In the genomic region with DNA sequence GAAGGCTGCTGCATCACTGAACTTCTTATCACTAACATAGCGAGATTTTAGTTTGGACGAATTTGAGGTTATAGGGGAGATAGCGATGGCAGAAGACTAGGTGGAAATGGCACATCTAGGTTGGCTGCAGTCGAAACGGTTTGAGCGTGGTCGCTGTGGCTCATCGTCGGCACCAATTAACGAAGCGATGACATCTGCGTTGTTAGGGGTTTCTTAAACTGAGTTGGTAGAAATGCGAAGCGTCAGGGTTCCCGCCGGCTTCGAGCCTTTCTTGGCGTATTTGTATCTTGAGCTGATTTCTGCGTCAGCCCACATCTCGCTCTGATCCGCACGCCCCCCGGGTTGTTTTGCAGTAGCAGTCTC, we compare ENCODE assay signal across 8 cellular contexts. TPM values are rescaled to one million over a fixed set of nuclear protein-coding genes. Genes with fewer than 3 reads are reported as not detected.
A peak's percentile ranks its signal among the peaks of the same experiment; 100 is the strongest.
DNase-seq lines count a peak whose midpoint lies in the region; ATAC-seq and TF ChIP-seq lines count a peak whose summit lies in the region.

No MANE protein-coding gene starts in this region.

- H3K9me3 Mint-ChIP-seq in activated B cell treated with CpG ODN at 0.5 μM for 24 hours (no peaks in the 10 kb centered on the region), mesothelial cell of epicardium (peaks cover 4% of the 10 kb centered on the region)
- H3K9me3 Mint-ChIP-seq in dendritic cell treated with granulocyte-macrophage colony-stimulating factor and Interleukin-4, amounts not matched to agents 40 ng/mL and 50 ng/mL, for 4 days: no peaks in the 10 kb centered on the region

- ATAC-seq in GM21390 (IDR thresholded peaks at IDR 0.05; ENCODE audit: unreplicated experiment) (peak; percentile 11), activated B cell treated with CpG ODN at 0.5 μM for 24 hours (ENCODE audit: low read depth) (peak; percentile 11)

- peak overlapping the region; percentile 91 for H3K9ac ChIP-seq in HUES48 (ENCODE audit: low read depth, low read length)

- H3K4me3 ChIP-seq in HUES48 (ENCODE audit: low read depth, low read length): peak overlapping the region; percentile 88

- peaks cover 54% of the 10 kb centered on the region for H3K4me1 Mint-ChIP-seq in activated B cell treated with CpG ODN at 0.5 μM for 24 hours
- peaks cover 37% of the 10 kb centered on the region for H3K4me1 Mint-ChIP-seq in dendritic cell treated with granulocyte-macrophage colony-stimulating factor and Interleukin-4, amounts not matched to agents 40 ng/mL and 50 ng/mL, for 4 days (ENCODE audit: low read depth)
- peaks cover 40% of the 10 kb centered on the region for H3K4me1 Mint-ChIP-seq in mesothelial cell of epicardium

- intact Hi-C loops in activated B cell treated with CpG ODN at 0.5 μM for 24 hours (cut with micrococcal nuclease): loop anchor here (1.0 to 5.0 kb wide), 16 partner anchors 67 to 1879 kb away; a partner anchor contains a TSS
- intact Hi-C loops in dendritic cell treated with granulocyte-macrophage colony-stimulating factor and Interleukin-4, amounts not matched to agents 40 ng/mL and 50 ng/mL, for 4 days (cut with micrococcal nuclease): loop anchor here (1.0 to 5.0 kb wide), 6 partner anchors 67 to 1171 kb away; a partner anchor contains a TSS

- no peaks in the 10 kb centered on the region for H3K27me3 Mint-ChIP-seq in activated B cell treated with CpG ODN at 0.5 μM for 24 hours
- no peaks in the 10 kb centered on the region for H3K27me3 Mint-ChIP-seq in dendritic cell treated with granulocyte-macrophage colony-stimulating factor and Interleukin-4, amounts not matched to agents 40 ng/mL and 50 ng/mL, for 4 days
- no peaks in the 10 kb centered on the region for H3K27me3 Mint-ChIP-seq in mesothelial cell of epicardium (ENCODE audit: low read depth)

- H3K27ac Mint-ChIP-seq in activated B cell treated with CpG ODN at 0.5 μM for 24 hours (peak overlapping the region; percentile 95), mesothelial cell of epicardium (peak overlapping the region; percentile 98)
- peak overlapping the region; percentile 98 for H3K27ac Mint-ChIP-seq in dendritic cell treated with granulocyte-macrophage colony-stimulating factor and Interleukin-4, amounts not matched to agents 40 ng/mL and 50 ng/mL, for 4 days

- CTCF ChIA-PET in activated B cell treated with CpG ODN at 0.5 μM for 24 hours (lab: Charles Lee): interaction anchor here (1.5 to 2.0 kb wide), 3 partner anchors 147 to 570 kb away, joined by 3 to 6 read pairs (median 4); no protein-coding TSS in a partner anchor

- TF ChIP-seq CTCF in activated B cell treated with CpG ODN at 0.5 μM for 24 hours (IDR thresholded peaks at IDR 0.05): no peak
- no peak for TF ChIP-seq CTCF in mesothelial cell of epicardium (IDR thresholded peaks at IDR 0.05; ENCODE audit: unreplicated experiment)

- peaks cover 16% of the 10 kb centered on the region; the same call in 1 of the 2 replicates for H3K4me1 ChIP-seq in HUES48 (ENCODE audit: control insufficient read depth, insufficient read depth, low read length)

- peak overlapping the region; percentile 96 for H3K27ac ChIP-seq in HUES48 (ENCODE audit: low read depth, low read length)

- H3K9me3 ChIP-seq in HUES48 (ENCODE audit: control insufficient read depth, insufficient read depth, low read length): no peaks in the 10 kb centered on the region

- H3K4me3 Mint-ChIP-seq in activated B cell treated with CpG ODN at 0.5 μM for 24 hours: peak overlapping the region; percentile 96
- H3K4me3 Mint-ChIP-seq in dendritic cell treated with granulocyte-macrophage colony-stimulating factor and Interleukin-4, amounts not matched to agents 40 ng/mL and 50 ng/mL, for 4 days: peak overlapping the region; percentile 96
- H3K4me3 Mint-ChIP-seq in mesothelial cell of epicardium: peak overlapping the region; percentile 93

- POLR2A ChIA-PET in activated B cell treated with CpG ODN at 0.5 μM for 24 hours (lab: Charles Lee): interaction anchor here (0.9 to 2.8 kb wide), 11 partner anchors 9 to 1160 kb away, joined by 3 to 25 read pairs (median 4); a partner anchor contains a TSS

- H3K27me3 ChIP-seq in HUES48 (ENCODE audit: control insufficient read depth, insufficient read depth, low read length): no peaks in the 10 kb centered on the region

- H3K36me3 Mint-ChIP-seq in activated B cell treated with CpG ODN at 0.5 μM for 24 hours (ENCODE audit: low read depth): peaks cover 11% of the 10 kb centered on the region
- H3K36me3 Mint-ChIP-seq in dendritic cell treated with granulocyte-macrophage colony-stimulating factor and Interleukin-4, amounts not matched to agents 40 ng/mL and 50 ng/mL, for 4 days (ENCODE audit: low read depth): peaks cover 23% of the 10 kb centered on the region
- H3K36me3 Mint-ChIP-seq in mesothelial cell of epicardium: peaks cover 7% of the 10 kb centered on the region

- DNase-seq in DMS 273 treated with DMSO at 0.1 percent for 48 hours (lab: John Stamatoyannopoulos, UW): peak; percentile 80
- no peak for DNase-seq in activated B cell treated with CpG ODN at 0.5 μM for 24 hours
- peak in 1 of 2 experiments; percentile 51 for DNase-seq in mesothelial cell of epicardium (ENCODE audit: low spot score in 2 of 2, unreplicated experiment in 2 of 2)
- DNase-seq in stimulated activated CD8-positive, alpha-beta memory T cell treated with anti-CD3 and anti-CD28 coated beads, Interleukin-2, amount 100 ng/mL, for 1 hour (ENCODE audit: low read depth in 2 of 2): peak; percentile 6 to 20
- no peak for DNase-seq in mesenteric fat pad (ENCODE audit: low spot score)

- H3K36me3 ChIP-seq in HUES48 (ENCODE audit: control insufficient read depth, insufficient read depth, low read length): peaks cover 4% of the 10 kb centered on the region; the same call in 1 of the 2 replicates

RNA-seq across cellular contexts. Expression of a gene that starts 0.3 kb away (rescaled TPM):
- total RNA-seq in activated B cell treated with CpG ODN at 0.5 μM for 24 hours (1.7 and 2.4 TPM in 2 replicates), mesothelial cell of epicardium (4.3 to 4.9 TPM (median 4.4 TPM) in 3 replicates), mesenteric fat pad (1.3 TPM)

RNA-seq across cellular contexts. Expression of a gene that starts 0.8 kb away (rescaled TPM):
- total RNA-seq in activated B cell treated with CpG ODN at 0.5 μM for 24 hours (34.5 and 37.3 TPM in 2 replicates), mesothelial cell of epicardium (36.5 to 37.3 TPM (median 37.1 TPM) in 3 replicates), mesenteric fat pad (47.8 TPM)

Comparison
In these comparisons a context has a peak if more than half of its experiments do, and no peak if none do; other contexts are left out.
1. DNase-seq: peak in DMS 273 treated with DMSO at 0.1 percent for 48 hours (single experiment) and stimulated activated CD8-positive, alpha-beta memory T cell treated with anti-CD3 and anti-CD28 coated beads, Interleukin-2, amount 100 ng/mL, for 1 hour (2 of 2); none in activated B cell treated with CpG ODN at 0.5 μM for 24 hours (single experiment) and mesenteric fat pad (single experiment).
2. Peak in every context shown above with its lines, with median percentiles within 50 percentile points of each other: H3K27ac Mint-ChIP-seq and H3K4me3 Mint-ChIP-seq.